Comparison of ENCODE assay signal across 1 cellular context in the genomic region with DNA sequence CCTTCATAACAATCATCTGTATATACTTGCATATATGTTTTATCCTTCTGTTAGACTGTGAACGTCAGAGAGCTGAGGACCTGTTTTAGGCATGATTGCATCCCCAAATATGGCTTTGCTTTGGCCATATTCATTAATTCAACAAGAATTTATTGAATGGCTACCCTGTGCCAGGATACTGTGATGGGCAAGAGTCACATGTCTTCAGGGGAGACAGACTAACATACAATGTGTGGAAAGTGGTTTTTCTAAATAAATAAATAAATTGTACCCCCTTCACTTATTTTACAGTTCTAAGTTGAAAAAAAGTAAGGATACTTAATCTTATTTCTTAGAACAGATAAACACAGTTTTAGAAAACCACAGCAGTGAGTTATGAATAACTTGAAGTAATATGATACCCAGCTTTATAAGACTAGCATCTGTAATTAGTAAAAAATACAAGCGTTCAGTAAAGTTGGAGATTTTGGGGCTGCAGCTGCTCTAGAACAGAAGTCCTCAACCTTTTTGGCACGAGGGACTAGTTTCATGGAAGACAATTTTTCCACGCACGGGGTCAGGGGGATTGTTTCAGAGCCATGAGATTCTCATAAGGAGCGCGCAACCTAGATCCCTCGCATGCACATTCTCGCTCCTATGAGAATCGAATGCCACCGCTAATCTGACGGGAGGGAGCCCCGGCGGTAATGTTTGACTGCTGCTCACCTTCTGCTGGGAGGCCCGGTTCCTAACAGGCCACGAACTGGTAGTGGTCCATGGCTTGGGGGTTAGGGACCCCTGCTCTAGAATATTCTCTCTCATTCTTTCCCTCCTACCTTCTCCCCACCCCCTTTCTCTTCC.
TF ChIP-seq lines count a peak whose summit lies in the region.

No MANE protein-coding gene starts in this region.

TF ChIP-seq in K562, 482 proteins besides CTCF, POLR2A, EP300 and RAD21 (continues in another document):
- TF ChIP-seq, protein P1, sequence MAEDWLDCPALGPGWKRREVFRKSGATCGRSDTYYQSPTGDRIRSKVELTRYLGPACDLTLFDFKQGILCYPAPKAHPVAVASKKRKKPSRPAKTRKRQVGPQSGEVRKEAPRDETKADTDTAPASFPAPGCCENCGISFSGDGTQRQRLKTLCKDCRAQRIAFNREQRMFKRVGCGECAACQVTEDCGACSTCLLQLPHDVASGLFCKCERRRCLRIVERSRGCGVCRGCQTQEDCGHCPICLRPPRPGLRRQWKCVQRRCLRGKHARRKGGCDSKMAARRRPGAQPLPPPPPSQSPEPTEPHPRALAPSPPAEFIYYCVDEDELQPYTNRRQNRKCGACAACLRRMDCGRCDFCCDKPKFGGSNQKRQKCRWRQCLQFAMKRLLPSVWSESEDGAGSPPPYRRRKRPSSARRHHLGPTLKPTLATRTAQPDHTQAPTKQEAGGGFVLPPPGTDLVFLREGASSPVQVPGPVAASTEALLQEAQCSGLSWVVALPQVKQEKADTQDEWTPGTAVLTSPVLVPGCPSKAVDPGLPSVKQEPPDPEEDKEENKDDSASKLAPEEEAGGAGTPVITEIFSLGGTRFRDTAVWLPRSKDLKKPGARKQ (CRISPR knock-in tag; IDR thresholded peaks at IDR 0.05) = peak; percentile 76; the same call in 1 of the 2 replicates
- TF ChIP-seq ZZZ3 (IDR thresholded peaks at IDR 0.05) = 0 out of 2 replicates have a peak, but pooled peaks have one; percentile 30
- TF ChIP-seq, protein P2, sequence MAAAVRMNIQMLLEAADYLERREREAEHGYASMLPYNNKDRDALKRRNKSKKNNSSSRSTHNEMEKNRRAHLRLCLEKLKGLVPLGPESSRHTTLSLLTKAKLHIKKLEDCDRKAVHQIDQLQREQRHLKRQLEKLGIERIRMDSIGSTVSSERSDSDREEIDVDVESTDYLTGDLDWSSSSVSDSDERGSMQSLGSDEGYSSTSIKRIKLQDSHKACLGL (CRISPR knock-in tag; IDR thresholded peaks at IDR 0.05; ENCODE audit: borderline replicate concordance, poor library complexity, severe bottlenecking) = no peak
- no peak for TF ChIP-seq NR3C1 (CRISPR knock-in tag; IDR thresholded peaks at IDR 0.05)
- peak; percentile 15 for TF ChIP-seq RBBP5 (IDR thresholded peaks at IDR 0.05; ENCODE audit: borderline replicate concordance, insufficient read depth, low read length, poor library complexity, severe bottlenecking)
- TF ChIP-seq SPI1 (IDR thresholded peaks at IDR 0.05; ENCODE audit: borderline replicate concordance, low read depth, low read length) = peak; percentile 34; the same call in 1 of the 2 replicates
- TF ChIP-seq, protein P3, sequence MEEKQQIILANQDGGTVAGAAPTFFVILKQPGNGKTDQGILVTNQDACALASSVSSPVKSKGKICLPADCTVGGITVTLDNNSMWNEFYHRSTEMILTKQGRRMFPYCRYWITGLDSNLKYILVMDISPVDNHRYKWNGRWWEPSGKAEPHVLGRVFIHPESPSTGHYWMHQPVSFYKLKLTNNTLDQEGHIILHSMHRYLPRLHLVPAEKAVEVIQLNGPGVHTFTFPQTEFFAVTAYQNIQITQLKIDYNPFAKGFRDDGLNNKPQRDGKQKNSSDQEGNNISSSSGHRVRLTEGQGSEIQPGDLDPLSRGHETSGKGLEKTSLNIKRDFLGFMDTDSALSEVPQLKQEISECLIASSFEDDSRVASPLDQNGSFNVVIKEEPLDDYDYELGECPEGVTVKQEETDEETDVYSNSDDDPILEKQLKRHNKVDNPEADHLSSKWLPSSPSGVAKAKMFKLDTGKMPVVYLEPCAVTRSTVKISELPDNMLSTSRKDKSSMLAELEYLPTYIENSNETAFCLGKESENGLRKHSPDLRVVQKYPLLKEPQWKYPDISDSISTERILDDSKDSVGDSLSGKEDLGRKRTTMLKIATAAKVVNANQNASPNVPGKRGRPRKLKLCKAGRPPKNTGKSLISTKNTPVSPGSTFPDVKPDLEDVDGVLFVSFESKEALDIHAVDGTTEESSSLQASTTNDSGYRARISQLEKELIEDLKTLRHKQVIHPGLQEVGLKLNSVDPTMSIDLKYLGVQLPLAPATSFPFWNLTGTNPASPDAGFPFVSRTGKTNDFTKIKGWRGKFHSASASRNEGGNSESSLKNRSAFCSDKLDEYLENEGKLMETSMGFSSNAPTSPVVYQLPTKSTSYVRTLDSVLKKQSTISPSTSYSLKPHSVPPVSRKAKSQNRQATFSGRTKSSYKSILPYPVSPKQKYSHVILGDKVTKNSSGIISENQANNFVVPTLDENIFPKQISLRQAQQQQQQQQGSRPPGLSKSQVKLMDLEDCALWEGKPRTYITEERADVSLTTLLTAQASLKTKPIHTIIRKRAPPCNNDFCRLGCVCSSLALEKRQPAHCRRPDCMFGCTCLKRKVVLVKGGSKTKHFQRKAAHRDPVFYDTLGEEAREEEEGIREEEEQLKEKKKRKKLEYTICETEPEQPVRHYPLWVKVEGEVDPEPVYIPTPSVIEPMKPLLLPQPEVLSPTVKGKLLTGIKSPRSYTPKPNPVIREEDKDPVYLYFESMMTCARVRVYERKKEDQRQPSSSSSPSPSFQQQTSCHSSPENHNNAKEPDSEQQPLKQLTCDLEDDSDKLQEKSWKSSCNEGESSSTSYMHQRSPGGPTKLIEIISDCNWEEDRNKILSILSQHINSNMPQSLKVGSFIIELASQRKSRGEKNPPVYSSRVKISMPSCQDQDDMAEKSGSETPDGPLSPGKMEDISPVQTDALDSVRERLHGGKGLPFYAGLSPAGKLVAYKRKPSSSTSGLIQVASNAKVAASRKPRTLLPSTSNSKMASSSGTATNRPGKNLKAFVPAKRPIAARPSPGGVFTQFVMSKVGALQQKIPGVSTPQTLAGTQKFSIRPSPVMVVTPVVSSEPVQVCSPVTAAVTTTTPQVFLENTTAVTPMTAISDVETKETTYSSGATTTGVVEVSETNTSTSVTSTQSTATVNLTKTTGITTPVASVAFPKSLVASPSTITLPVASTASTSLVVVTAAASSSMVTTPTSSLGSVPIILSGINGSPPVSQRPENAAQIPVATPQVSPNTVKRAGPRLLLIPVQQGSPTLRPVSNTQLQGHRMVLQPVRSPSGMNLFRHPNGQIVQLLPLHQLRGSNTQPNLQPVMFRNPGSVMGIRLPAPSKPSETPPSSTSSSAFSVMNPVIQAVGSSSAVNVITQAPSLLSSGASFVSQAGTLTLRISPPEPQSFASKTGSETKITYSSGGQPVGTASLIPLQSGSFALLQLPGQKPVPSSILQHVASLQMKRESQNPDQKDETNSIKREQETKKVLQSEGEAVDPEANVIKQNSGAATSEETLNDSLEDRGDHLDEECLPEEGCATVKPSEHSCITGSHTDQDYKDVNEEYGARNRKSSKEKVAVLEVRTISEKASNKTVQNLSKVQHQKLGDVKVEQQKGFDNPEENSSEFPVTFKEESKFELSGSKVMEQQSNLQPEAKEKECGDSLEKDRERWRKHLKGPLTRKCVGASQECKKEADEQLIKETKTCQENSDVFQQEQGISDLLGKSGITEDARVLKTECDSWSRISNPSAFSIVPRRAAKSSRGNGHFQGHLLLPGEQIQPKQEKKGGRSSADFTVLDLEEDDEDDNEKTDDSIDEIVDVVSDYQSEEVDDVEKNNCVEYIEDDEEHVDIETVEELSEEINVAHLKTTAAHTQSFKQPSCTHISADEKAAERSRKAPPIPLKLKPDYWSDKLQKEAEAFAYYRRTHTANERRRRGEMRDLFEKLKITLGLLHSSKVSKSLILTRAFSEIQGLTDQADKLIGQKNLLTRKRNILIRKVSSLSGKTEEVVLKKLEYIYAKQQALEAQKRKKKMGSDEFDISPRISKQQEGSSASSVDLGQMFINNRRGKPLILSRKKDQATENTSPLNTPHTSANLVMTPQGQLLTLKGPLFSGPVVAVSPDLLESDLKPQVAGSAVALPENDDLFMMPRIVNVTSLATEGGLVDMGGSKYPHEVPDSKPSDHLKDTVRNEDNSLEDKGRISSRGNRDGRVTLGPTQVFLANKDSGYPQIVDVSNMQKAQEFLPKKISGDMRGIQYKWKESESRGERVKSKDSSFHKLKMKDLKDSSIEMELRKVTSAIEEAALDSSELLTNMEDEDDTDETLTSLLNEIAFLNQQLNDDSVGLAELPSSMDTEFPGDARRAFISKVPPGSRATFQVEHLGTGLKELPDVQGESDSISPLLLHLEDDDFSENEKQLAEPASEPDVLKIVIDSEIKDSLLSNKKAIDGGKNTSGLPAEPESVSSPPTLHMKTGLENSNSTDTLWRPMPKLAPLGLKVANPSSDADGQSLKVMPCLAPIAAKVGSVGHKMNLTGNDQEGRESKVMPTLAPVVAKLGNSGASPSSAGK (IDR thresholded peaks at IDR 0.05) = peak; percentile 54
- no peak for TF ChIP-seq FOSL1 (tag; conservative IDR thresholded peaks at IDR 0.05)
- TF ChIP-seq CEBPB (tag; IDR thresholded peaks at IDR 0.05) = no peak
- TF ChIP-seq, protein P4, sequence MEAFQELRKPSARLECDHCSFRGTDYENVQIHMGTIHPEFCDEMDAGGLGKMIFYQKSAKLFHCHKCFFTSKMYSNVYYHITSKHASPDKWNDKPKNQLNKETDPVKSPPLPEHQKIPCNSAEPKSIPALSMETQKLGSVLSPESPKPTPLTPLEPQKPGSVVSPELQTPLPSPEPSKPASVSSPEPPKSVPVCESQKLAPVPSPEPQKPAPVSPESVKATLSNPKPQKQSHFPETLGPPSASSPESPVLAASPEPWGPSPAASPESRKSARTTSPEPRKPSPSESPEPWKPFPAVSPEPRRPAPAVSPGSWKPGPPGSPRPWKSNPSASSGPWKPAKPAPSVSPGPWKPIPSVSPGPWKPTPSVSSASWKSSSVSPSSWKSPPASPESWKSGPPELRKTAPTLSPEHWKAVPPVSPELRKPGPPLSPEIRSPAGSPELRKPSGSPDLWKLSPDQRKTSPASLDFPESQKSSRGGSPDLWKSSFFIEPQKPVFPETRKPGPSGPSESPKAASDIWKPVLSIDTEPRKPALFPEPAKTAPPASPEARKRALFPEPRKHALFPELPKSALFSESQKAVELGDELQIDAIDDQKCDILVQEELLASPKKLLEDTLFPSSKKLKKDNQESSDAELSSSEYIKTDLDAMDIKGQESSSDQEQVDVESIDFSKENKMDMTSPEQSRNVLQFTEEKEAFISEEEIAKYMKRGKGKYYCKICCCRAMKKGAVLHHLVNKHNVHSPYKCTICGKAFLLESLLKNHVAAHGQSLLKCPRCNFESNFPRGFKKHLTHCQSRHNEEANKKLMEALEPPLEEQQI (IDR thresholded peaks at IDR 0.05) = 0 out of 2 replicates have a peak, but pooled peaks have one; percentile 15
- TF ChIP-seq, protein P5, sequence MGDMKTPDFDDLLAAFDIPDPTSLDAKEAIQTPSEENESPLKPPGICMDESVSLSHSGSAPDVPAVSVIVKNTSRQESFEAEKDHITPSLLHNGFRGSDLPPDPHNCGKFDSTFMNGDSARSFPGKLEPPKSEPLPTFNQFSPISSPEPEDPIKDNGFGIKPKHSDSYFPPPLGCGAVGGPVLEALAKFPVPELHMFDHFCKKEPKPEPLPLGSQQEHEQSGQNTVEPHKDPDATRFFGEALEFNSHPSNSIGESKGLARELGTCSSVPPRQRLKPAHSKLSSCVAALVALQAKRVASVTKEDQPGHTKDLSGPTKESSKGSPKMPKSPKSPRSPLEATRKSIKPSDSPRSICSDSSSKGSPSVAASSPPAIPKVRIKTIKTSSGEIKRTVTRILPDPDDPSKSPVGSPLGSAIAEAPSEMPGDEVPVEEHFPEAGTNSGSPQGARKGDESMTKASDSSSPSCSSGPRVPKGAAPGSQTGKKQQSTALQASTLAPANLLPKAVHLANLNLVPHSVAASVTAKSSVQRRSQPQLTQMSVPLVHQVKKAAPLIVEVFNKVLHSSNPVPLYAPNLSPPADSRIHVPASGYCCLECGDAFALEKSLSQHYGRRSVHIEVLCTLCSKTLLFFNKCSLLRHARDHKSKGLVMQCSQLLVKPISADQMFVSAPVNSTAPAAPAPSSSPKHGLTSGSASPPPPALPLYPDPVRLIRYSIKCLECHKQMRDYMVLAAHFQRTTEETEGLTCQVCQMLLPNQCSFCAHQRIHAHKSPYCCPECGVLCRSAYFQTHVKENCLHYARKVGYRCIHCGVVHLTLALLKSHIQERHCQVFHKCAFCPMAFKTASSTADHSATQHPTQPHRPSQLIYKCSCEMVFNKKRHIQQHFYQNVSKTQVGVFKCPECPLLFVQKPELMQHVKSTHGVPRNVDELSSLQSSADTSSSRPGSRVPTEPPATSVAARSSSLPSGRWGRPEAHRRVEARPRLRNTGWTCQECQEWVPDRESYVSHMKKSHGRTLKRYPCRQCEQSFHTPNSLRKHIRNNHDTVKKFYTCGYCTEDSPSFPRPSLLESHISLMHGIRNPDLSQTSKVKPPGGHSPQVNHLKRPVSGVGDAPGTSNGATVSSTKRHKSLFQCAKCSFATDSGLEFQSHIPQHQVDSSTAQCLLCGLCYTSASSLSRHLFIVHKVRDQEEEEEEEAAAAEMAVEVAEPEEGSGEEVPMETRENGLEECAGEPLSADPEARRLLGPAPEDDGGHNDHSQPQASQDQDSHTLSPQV (IDR thresholded peaks at IDR 0.05) = peak; percentile 69
- TF ChIP-seq, protein P6, sequence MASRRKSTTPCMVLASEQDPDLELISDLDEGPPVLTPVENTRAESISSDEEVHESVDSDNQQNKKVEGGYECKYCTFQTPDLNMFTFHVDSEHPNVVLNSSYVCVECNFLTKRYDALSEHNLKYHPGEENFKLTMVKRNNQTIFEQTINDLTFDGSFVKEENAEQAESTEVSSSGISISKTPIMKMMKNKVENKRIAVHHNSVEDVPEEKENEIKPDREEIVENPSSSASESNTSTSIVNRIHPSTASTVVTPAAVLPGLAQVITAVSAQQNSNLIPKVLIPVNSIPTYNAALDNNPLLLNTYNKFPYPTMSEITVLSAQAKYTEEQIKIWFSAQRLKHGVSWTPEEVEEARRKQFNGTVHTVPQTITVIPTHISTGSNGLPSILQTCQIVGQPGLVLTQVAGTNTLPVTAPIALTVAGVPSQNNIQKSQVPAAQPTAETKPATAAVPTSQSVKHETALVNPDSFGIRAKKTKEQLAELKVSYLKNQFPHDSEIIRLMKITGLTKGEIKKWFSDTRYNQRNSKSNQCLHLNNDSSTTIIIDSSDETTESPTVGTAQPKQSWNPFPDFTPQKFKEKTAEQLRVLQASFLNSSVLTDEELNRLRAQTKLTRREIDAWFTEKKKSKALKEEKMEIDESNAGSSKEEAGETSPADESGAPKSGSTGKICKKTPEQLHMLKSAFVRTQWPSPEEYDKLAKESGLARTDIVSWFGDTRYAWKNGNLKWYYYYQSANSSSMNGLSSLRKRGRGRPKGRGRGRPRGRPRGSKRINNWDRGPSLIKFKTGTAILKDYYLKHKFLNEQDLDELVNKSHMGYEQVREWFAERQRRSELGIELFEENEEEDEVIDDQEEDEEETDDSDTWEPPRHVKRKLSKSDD (conservative IDR thresholded peaks at IDR 0.05; ENCODE audit: low read length) = 0 out of 2 replicates have a peak, but pooled peaks have one; percentile 36
- peak; percentile 75 for TF ChIP-seq ZFP1 (CRISPR knock-in tag; IDR thresholded peaks at IDR 0.05)
- TF ChIP-seq L3MBTL2 (IDR thresholded peaks at IDR 0.05) = peak; percentile 50; the same call in 1 of the 2 replicates
- TF ChIP-seq, protein P7, sequence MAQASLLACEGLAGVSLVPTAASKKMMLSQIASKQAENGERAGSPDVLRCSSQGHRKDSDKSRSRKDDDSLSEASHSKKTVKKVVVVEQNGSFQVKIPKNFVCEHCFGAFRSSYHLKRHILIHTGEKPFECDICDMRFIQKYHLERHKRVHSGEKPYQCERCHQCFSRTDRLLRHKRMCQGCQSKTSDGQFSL (CRISPR knock-in tag; IDR thresholded peaks at IDR 0.05) = no peak
- TF ChIP-seq, protein P7 (tag; IDR thresholded peaks at IDR 0.05) = 0 out of 4 replicates have a peak, but pooled peaks of 1 of the 2 experiments have one; percentile 64
- TF ChIP-seq RBM17 (IDR thresholded peaks at IDR 0.05; ENCODE audit: borderline replicate concordance, low read depth, low read length) = no peak
- TF ChIP-seq ZNF408 (CRISPR knock-in tag; IDR thresholded peaks at IDR 0.05; ENCODE audit: low read depth) = no peak
- TF ChIP-seq NR4A1 (CRISPR knock-in tag; IDR thresholded peaks at IDR 0.05) = peak; percentile 53; the same call in 1 of the 2 replicates
- TF ChIP-seq NR4A1 (tag; IDR thresholded peaks at IDR 0.05) = no peak
- no peak for TF ChIP-seq NRF1 (conservative IDR thresholded peaks at IDR 0.05 in 1 of 2, IDR thresholded peaks at IDR 0.05 in 1 of 2)
- peak; percentile 43; the same call in 1 of the 2 replicates for TF ChIP-seq ZNF695 (CRISPR knock-in tag; IDR thresholded peaks at IDR 0.05)
- 0 out of 2 replicates have a peak, but pooled peaks have one; percentile 23 for TF ChIP-seq NCOA6 (IDR thresholded peaks at IDR 0.05)
